19 cellular contexts compared by ENCODE assay signal in genomic region chr2:104914509-104914908, GRCh38.
DNase-seq lines count a peak whose midpoint lies in the region; ATAC-seq and TF ChIP-seq lines count a peak whose summit lies in the region.
"Had no signal": no experiment of that assay in that cellular context is flagged by ENCODE, and none has a peak within 500 bp of the region (broad histone marks: within the 10 kb centered on the region; RNA-seq: fewer than 3 reads in every experiment).

No MANE protein-coding gene starts in this region.

- no peak overlapping the region for H3K9ac ChIP-seq in neural progenitor cell

- DNase-seq in memory B cell (ENCODE audit: low spot score in 2 of 2) (no peak), neural progenitor cell (ENCODE audit: low spot score) (no peak), COLO668 (lab: John Stamatoyannopoulos, UW; ENCODE audit: unreplicated experiment) (no peak), tibial artery (no peak)
- DNase-seq: C1 segment of cervical spinal cord; GDM1; MV-4-11; NCI-H1417 treated with DMSO at 0.1 percent for 48 hours; NCI-H2029; NCI-H2171; NCI-H446 treated with DMSO at 0.1 percent for 48 hours; NK-92 treated with Interleukin-12 subunit alpha and Interleukin-12 subunit beta, amount 100 ng/mL, for 24 hours; SIG-M5 had no signal

- intact Hi-C loops in tibial artery (cut with DNase I; ENCODE audit: low total_unique reads), result no loop called here

- H3K27me3 ChIP-seq in neural progenitor cell (no peaks in the 10 kb centered on the region), tibial artery (no peaks in the 10 kb centered on the region)

- H3K4me2 ChIP-seq in neural progenitor cell, result no peak overlapping the region

- no peak overlapping the region for H2AFZ ChIP-seq in neural progenitor cell (replicated peaks)

- H4K20me1 ChIP-seq in neural progenitor cell (ENCODE audit: low read depth), result no peaks in the 10 kb centered on the region

- H3K4me3 ChIP-seq in neural progenitor cell (no peak overlapping the region), tibial artery (no peak overlapping the region)
- H3K4me3 ChIP-seq: HAP-1, K562 had no signal

- H3K4me1 ChIP-seq in neural progenitor cell, result no peaks in the 10 kb centered on the region
- no peaks in the 10 kb centered on the region for H3K4me1 ChIP-seq in tibial artery
- H3K4me1 ChIP-seq: HAP-1 had no signal

- no peaks in the 10 kb centered on the region for H3K9me3 ChIP-seq in neural progenitor cell (ENCODE audit: low read depth)
- no peaks in the 10 kb centered on the region for H3K9me3 ChIP-seq in tibial artery
- H3K9me3 ChIP-seq: HAP-1 had no signal

- ATAC-seq in GM18520 (IDR thresholded peaks at IDR 0.05; ENCODE audit: unreplicated experiment) (peak; percentile 72), GM21717 (IDR thresholded peaks at IDR 0.05; ENCODE audit: unreplicated experiment) (peak; percentile 59), HG03045 (IDR thresholded peaks at IDR 0.05; ENCODE audit: unreplicated experiment) (peak; percentile 52), memory B cell (ENCODE audit: low read depth) (no peak), GM21515 (IDR thresholded peaks at IDR 0.05; ENCODE audit: unreplicated experiment) (no peak)
- ATAC-seq: K562 had no signal

- H3K27ac ChIP-seq in neural progenitor cell, result no peak overlapping the region
- no peak overlapping the region for H3K27ac ChIP-seq in tibial artery

- H3K36me3 Mint-ChIP-seq in memory B cell, result peaks cover 2% of the 10 kb centered on the region
- no peaks in the 10 kb centered on the region for H3K36me3 Mint-ChIP-seq in neural progenitor cell

- no peaks in the 10 kb centered on the region for H3F3A ChIP-seq in neural progenitor cell (ENCODE audit: low read depth)

- H3K27me3 Mint-ChIP-seq in memory B cell (no peaks in the 10 kb centered on the region), neural progenitor cell (ENCODE audit: insufficient read depth, low read depth) (peaks cover 7% of the 10 kb centered on the region)

- no peak for TF ChIP-seq CTCF in neural progenitor cell (IDR thresholded peaks at IDR 0.05)
- TF ChIP-seq CTCF in tibial artery (IDR thresholded peaks at IDR 0.05), result no peak

- H3K9me3 Mint-ChIP-seq in memory B cell, result no peaks in the 10 kb centered on the region
- H3K9me3 Mint-ChIP-seq in neural progenitor cell, result peaks cover 2% of the 10 kb centered on the region

- H3K4me3 Mint-ChIP-seq in memory B cell (peak overlapping the region; percentile 25), neural progenitor cell (no peak overlapping the region)

- H3K4me1 Mint-ChIP-seq in memory B cell (peaks cover 9% of the 10 kb centered on the region), neural progenitor cell (no peaks in the 10 kb centered on the region)

- H3K36me3 ChIP-seq in neural progenitor cell (no peaks in the 10 kb centered on the region), tibial artery (no peaks in the 10 kb centered on the region)
- H3K36me3 ChIP-seq: HAP-1 had no signal

- H3K79me2 ChIP-seq in neural progenitor cell (ENCODE audit: low read depth), result no peaks in the 10 kb centered on the region

- no peak overlapping the region for H3K27ac Mint-ChIP-seq in memory B cell
- no peak overlapping the region for H3K27ac Mint-ChIP-seq in neural progenitor cell

Comparison
In these comparisons a context has a peak if more than half of its experiments do, and no peak if none do; other contexts are left out.
1. ATAC-seq: peak in GM18520 (single experiment), GM21717 (single experiment) and HG03045 (single experiment); none in memory B cell (single experiment) and GM21515 (single experiment).